15 cellular contexts compared by ENCODE assay signal in genomic region chr4:121168446-121168845, GRCh38. TPM values are rescaled to one million over a fixed set of nuclear protein-coding genes. Genes with fewer than 3 reads are reported as not detected.
DNase-seq lines count a peak whose midpoint lies in the region; ATAC-seq, FAIRE-seq and TF ChIP-seq lines count a peak whose summit lies in the region.
"Had no signal": no experiment of that assay in that cellular context is flagged by ENCODE, and none has a peak within 500 bp of the region (broad histone marks: within the 10 kb centered on the region; RNA-seq: fewer than 3 reads in every experiment).

No MANE protein-coding gene starts in this region.

- no peak overlapping the region for H3K9ac ChIP-seq in GM12878 (ENCODE audit: control insufficient read depth, insufficient read depth, low read length)

- H3K4me1 ChIP-seq in GM12878 (ENCODE audit: control insufficient read depth, insufficient read depth, low read length) (peaks cover 18% of the 10 kb centered on the region), A673 (ENCODE audit: insufficient read depth, low read length, poor library complexity, severe bottlenecking) (no peaks in the 10 kb centered on the region)

- intact Hi-C loops in GM12878 (cut with micrococcal nuclease; ENCODE audit: unreplicated experiment): no loop called here
- intact Hi-C loops in A673 (cut with micrococcal nuclease; ENCODE audit: unreplicated experiment): no loop called here

- BruUV-seq in GM12878 (replicated peaks; lab: Mats Ljungman, UMichigan) (no TSS peak), A673 (replicated peaks; lab: Mats Ljungman, UMichigan) (no TSS peak)

- TF ChIP-seq RAD21 in GM12878 (IDR thresholded peaks at IDR 0.05; ENCODE audit: insufficient read depth, low read depth, low read length): no peak

- CTCF ChIA-PET in GM12878 (lab: Yijun Ruan, JAX) (interaction anchor here (0.7 kb wide), 1 partner anchor 24 kb away, joined by 4 read pairs; no protein-coding TSS in a partner anchor), A673 (lab: Charles Lee) (no interaction called here)

- TF ChIP-seq EP300 in GM12878 (IDR thresholded peaks at IDR 0.05; ENCODE audit: borderline replicate concordance in 1 of 2, control insufficient read depth in 1 of 2, low read depth in 2 of 2, low read length in 2 of 2): no peak

- TF ChIP-seq CTCF in GM12878 (IDR thresholded peaks at IDR 0.05 in 2 of 3, conservative IDR thresholded peaks at IDR 0.05 in 1 of 3; ENCODE audit: control insufficient read depth in 2 of 3, extremely low read depth in 1 of 3, insufficient read depth in 1 of 3, low read depth in 3 of 3, low read length in 3 of 3) (no peak), A673 (conservative IDR thresholded peaks at IDR 0.05; ENCODE audit: low read depth, low read length) (no peak)

- POLR2A ChIA-PET in GM12878 (lab: Charles Lee) (interaction anchor here (0.6 kb wide), 1 partner anchor 135 kb away, joined by 6 read pairs; no protein-coding TSS in a partner anchor), A673 (lab: Charles Lee; ENCODE audit: low non-redundant PET) (no interaction called here)

- WGBS in GM12878 (ENCODE audit: insufficient coverage, insufficient replicate concordance, low lambda C conversion rate, missing lambda C conversion rate): 30% methylated on average over 2 of the region's 2 CpGs

- no peaks in the 10 kb centered on the region for H3K79me2 ChIP-seq in GM12878 (ENCODE audit: control insufficient read depth, insufficient read depth, low read length)

- H3K27me3 ChIP-seq in GM12878 (replicated peaks in 1 of 2; ENCODE audit: control insufficient read depth in 2 of 2, insufficient read depth in 2 of 2, low read length in 1 of 2) (no peaks in the 10 kb centered on the region), A673 (replicated peaks; ENCODE audit: insufficient read depth, low read depth, low read length, poor library complexity) (no peaks in the 10 kb centered on the region)

- no peaks in the 10 kb centered on the region for H4K20me1 ChIP-seq in GM12878 (ENCODE audit: control insufficient read depth, insufficient read depth)

- H3K4me3 ChIP-seq in GM12878 (no peak overlapping the region), A673 (ENCODE audit: low read depth, low read length, poor library complexity, severe bottlenecking) (no peak overlapping the region)

- no peak for TF ChIP-seq POLR2A in GM12878 (IDR thresholded peaks at IDR 0.05; ENCODE audit: low read depth, low read length)

- H3K27ac ChIP-seq in GM12878 (ENCODE audit: control insufficient read depth, insufficient read depth) (no peak overlapping the region), A673 (ENCODE audit: low read depth, low read length, poor library complexity, severe bottlenecking) (no peak overlapping the region)
- H3K27ac ChIP-seq: C4-2B, epithelial cell of prostate had no signal

- peak; percentile 63 for ATAC-seq in GM18909 (IDR thresholded peaks at IDR 0.05; ENCODE audit: poor library complexity, unreplicated experiment)
- peak; percentile 23 for ATAC-seq in GM21737 (IDR thresholded peaks at IDR 0.05; ENCODE audit: unreplicated experiment)
- peak; percentile 49 for ATAC-seq in HG03066 (IDR thresholded peaks at IDR 0.05; ENCODE audit: low read depth, unreplicated experiment)
- peak; percentile 67 for ATAC-seq in GM12878
- ATAC-seq: activated CD4-positive, alpha-beta T cell treated with anti-CD3 and anti-CD28 coated beads for 36 hours had no signal

- no peaks in the 10 kb centered on the region for H3K9me3 ChIP-seq in GM12878 (replicated peaks; ENCODE audit: control insufficient read depth, insufficient read depth, low read length)
- no peaks in the 10 kb centered on the region for H3K9me3 ChIP-seq in A673 (ENCODE audit: low read depth, low read length, poor library complexity, severe bottlenecking)

- no peak for FAIRE-seq in GM12878 (lab: Jason Lieb, UNC)
- FAIRE-seq: keratinocyte, small intestine had no signal

- RAD21 ChIA-PET in GM12878 (lab: Charles Lee; ENCODE audit: unreplicated experiment): interaction anchor here (3.5 kb wide), 1 partner anchor 32 kb away, joined by 13 read pairs; no protein-coding TSS in a partner anchor

- in situ Hi-C loops in GM12878 (cut with MboI): no loop called here

- SMC1A ChIA-PET in GM12878 (lab: Charles Lee; ENCODE audit: uncharacterized antibody, unreplicated experiment): interaction anchor here (1.0 kb wide), 1 partner anchor 34 kb away, joined by 3 read pairs; no protein-coding TSS in a partner anchor

- no peaks in the 10 kb centered on the region for H3K36me3 ChIP-seq in GM12878 (ENCODE audit: control insufficient read depth in 2 of 2, insufficient read depth in 2 of 2, low read length in 1 of 2)
- H3K36me3 ChIP-seq in A673 (ENCODE audit: insufficient read depth, low read length, poor library complexity, severe bottlenecking): no peaks in the 10 kb centered on the region

- no peak overlapping the region for H2AFZ ChIP-seq in GM12878 (ENCODE audit: control insufficient read depth, low read depth, low read length)

- DNase-seq in GM12878 (ENCODE audit: low read depth, low spot score): no peak
- DNase-seq in T1000 (lab: John Stamatoyannopoulos, UW): no peak
- DNase-seq in A673 (ENCODE audit: low spot score): no peak
- no peak for DNase-seq in RKO (ENCODE audit: low spot score)
- no peak for DNase-seq in NCI-H2081 (lab: John Stamatoyannopoulos, UW)
- DNase-seq: activated CD4-positive, alpha-beta T cell treated with anti-CD3 and anti-CD28 coated beads for 36 hours; activated T-cell treated with anti-CD3 and anti-CD28 coated beads for 4 hours; midbrain; small intestine had no signal

- H3K4me2 ChIP-seq in GM12878 (ENCODE audit: control insufficient read depth, insufficient read depth): peak overlapping the region; percentile 41; the same call in 1 of the 2 replicates

TF ChIP-seq in GM12878, 131 proteins besides CTCF, POLR2A, EP300 and RAD21:
- TF ChIP-seq REST (IDR thresholded peaks at IDR 0.05; ENCODE audit: low read depth, low read length): no peak
- peak; percentile 50; the same call in 1 of the 2 replicates for TF ChIP-seq MEF2A (IDR thresholded peaks at IDR 0.05; ENCODE audit: insufficient read depth, low read depth, low read length)
- TF ChIP-seq TCF12 (IDR thresholded peaks at IDR 0.05; ENCODE audit: low read depth, low read length): peak; percentile 80

RNA-seq across cellular contexts. Expression of gene TNIP3, which starts 4.3 kb away (rescaled TPM):
- not detected in 2 replicates for total RNA-seq in GM12878 (2013; cell fraction: nucleolus; rRNA removed)
- total RNA-seq in GM12878 (2014; rRNA removed) (0.65 and 0.73 TPM in 2 replicates), GM12878 (2014; rRNA removed; fragmentation: Illumina TruSeq; extraction: Trizol) (1.2 and 1.3 TPM in 2 replicates), GM12878 (2021) (0.56 and 0.62 TPM in 2 replicates), A673 (2021) (0.44 and 0.58 TPM in 2 replicates)
- polyA plus RNA-seq in GM12878 (2011; ENCODE audit: low read depth): 0.35 TPM
- polyA plus RNA-seq in GM12878 (2011; rRNA removed) (0.41 and 0.42 TPM in 2 replicates), GM12878 (2014; fragmentation: Illumina TruSeq; extraction: Trizol) (1.4 TPM in 2 replicates), GM12878 (2014; fragmentation: Nextera tagmentation; extraction: Ambion mirVana) (under 1 TPM; 0.21 to 0.60 TPM), GM12878 (2014; rRNA removed) (0.61 and 0.81 TPM in 2 replicates), GM12878 (2016; fragmentation: Nextera tagmentation; extraction: Ambion mirVana) (1 to 10 TPM in 1 of 2 experiments, under 1 TPM in 1; 0.77 to 1.0 TPM)
- polyA plus RNA-seq in GM12878 (2011; cell fraction: cytosol; rRNA removed): 0.18 and 0.28 TPM in 2 replicates
- 0.23 and 0.25 TPM in 2 replicates for polyA plus RNA-seq in GM12878 (2011; cell fraction: nucleus; rRNA removed)
- 0.88 and 0.90 TPM in 2 replicates for polyA plus RNA-seq in GM12878 (2012)
- 0.26 and 0.29 TPM in 2 replicates for polyA minus RNA-seq in GM12878 (2011; rRNA and poly(A)+ RNA removed)
- not detected in 2 replicates for polyA minus RNA-seq in GM12878 (2011; cell fraction: cytosol; rRNA and poly(A)+ RNA removed)
- polyA minus RNA-seq in GM12878 (2011; cell fraction: nucleus; rRNA and poly(A)+ RNA removed): 0.24 TPM in 1 of 2 replicates, not detected in the other
